In the genomic region with DNA sequence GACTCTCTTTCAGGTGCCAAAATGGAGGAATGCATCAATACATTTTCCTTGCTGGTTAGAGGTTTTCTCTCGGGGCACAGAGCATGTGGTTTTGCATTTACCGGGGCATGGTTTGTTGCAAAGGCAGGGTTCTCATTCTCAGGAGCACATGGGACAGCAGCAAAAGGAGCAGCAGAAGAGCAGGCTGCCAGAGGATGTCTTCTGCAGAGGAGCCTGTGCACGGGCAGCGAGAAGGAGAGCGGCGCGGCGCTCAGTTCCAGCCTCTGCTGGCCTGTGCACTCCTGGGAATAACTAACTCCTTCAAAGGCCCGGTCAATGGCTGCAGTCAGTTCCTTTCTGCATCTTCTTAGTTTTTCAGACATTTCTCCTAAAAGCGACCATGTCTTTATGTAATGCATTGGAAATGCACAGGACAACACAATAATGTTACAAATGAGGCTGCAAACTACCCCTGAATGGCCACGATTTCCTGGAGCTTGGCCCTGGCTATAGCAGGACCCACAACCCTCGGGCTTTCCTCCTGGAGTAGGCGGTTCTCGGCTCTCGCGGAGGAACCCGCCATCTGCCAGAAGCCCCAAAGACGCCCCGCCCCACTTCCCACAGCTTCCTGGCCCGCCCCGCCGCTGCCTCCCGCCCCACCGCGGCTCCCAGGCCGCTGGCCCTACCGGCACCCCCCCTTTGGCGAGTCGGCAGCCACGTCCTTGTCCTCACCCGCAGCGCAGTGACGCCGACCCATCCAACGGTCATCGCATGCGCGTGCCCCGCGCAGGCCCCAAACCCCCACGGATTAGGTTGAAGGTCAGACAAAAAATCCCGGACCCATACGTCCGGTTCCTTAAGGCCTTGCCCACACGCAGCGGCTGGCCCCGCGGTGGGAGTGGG, we compare ENCODE assay signal across 8 cellular contexts. TPM values are rescaled to one million over a fixed set of nuclear protein-coding genes. Genes with fewer than 3 reads are reported as not detected.
DNase-seq lines count a peak whose midpoint lies in the region; ATAC-seq, FAIRE-seq and TF ChIP-seq lines count a peak whose summit lies in the region.

A gene (minus strand): TSS at position 758 of the 882 bp plus-strand sequence. CDS start 360 bp downstream, at position 398.

- POLR2A ChIA-PET in CD4-positive, alpha-beta T cell (lab: Charles Lee) = interaction anchor here (0.6 kb wide), 1 partner anchor 546 kb away, joined by 3 read pairs; no protein-coding TSS in a partner anchor

- H3K4me1 ChIP-seq in GM23248 (ENCODE audit: insufficient read depth) (peaks cover 29% of the 10 kb centered on the region), subcutaneous abdominal adipose tissue (ENCODE audit: control insufficient read depth in 5 of 5, insufficient read depth in 5 of 5, low read length in 5 of 5) (peaks cover 12 to 40% (median 39%) of the 10 kb centered on the region in 5 donors)

- H3K27me3 ChIP-seq in CD4-positive, alpha-beta T cell (ENCODE audit: control insufficient read depth, insufficient read depth, low read length) = no peaks in the 10 kb centered on the region
- H3K27me3 ChIP-seq in GM23248 (replicated peaks; ENCODE audit: insufficient read depth) (no peaks in the 10 kb centered on the region), subcutaneous abdominal adipose tissue (ENCODE audit: control insufficient read depth in 5 of 5, insufficient read depth in 4 of 5, low read length in 5 of 5) (no peaks in the 10 kb centered on the region)

- H3K4me2 ChIP-seq in GM23248 (ENCODE audit: unreplicated experiment) = peak within 1 kb of the TSS; percentile 85

- H3K9ac ChIP-seq in GM23248 (peak within 1 kb of the TSS; percentile 89), subcutaneous abdominal adipose tissue (ENCODE audit: low read length in 5 of 5) (peak within 1 kb of the TSS; percentile 69 to 90 (median 80))

- peak within 1 kb of the TSS; percentile 66 for H3K27ac ChIP-seq in CD4-positive, alpha-beta T cell (ENCODE audit: low read depth, low read length)
- peak within 1 kb of the TSS; percentile 87 for H3K27ac ChIP-seq in GM23248
- peak within 1 kb of the TSS; percentile 98 for H3K27ac ChIP-seq in subcutaneous abdominal adipose tissue (ENCODE audit: low read depth, low read length)

- H3K4me3 ChIP-seq in GM23248 (peak within 1 kb of the TSS; percentile 68), subcutaneous abdominal adipose tissue (ENCODE audit: low read depth in 1 of 5, low read length in 5 of 5) (peak within 1 kb of the TSS; percentile 49 to 79 (median 67))

- intact Hi-C loops in CD4-positive, alpha-beta T cell (cut with DNase I, micrococcal nuclease) = loop anchor here in 1 of 2 experiments (5.0 to 10.0 kb wide), 2 partner anchors 104 to 292 kb away; a partner anchor contains a TSS

- peak within 1 kb of the TSS; percentile 90 for H3K4me3 Mint-ChIP-seq in CD4-positive, alpha-beta T cell

- peaks cover 30% of the 10 kb centered on the region for H3K36me3 Mint-ChIP-seq in CD4-positive, alpha-beta T cell (ENCODE audit: low read depth)

- peak within 1 kb of the TSS; percentile 85 for H3K27ac Mint-ChIP-seq in CD4-positive, alpha-beta T cell

- H3K27me3 Mint-ChIP-seq in CD4-positive, alpha-beta T cell = no peaks in the 10 kb centered on the region

- WGBS in GM23248 (ENCODE audit: low coverage in 1 of 2, low lambda C conversion rate in 2 of 2, missing lambda C conversion rate in 2 of 2), 2 experiments = 3 to 4% methylated on average over 37 to 48 of the region's 48 CpGs

- CTCF ChIA-PET in CD4-positive, alpha-beta T cell (lab: Charles Lee) = no interaction called here

- peaks cover 37% of the 10 kb centered on the region for H3F3A ChIP-seq in GM23248 (ENCODE audit: insufficient read depth)

- H4K20me1 ChIP-seq in GM23248 (ENCODE audit: insufficient read depth) = no peaks in the 10 kb centered on the region

- H3K9me3 ChIP-seq in CD4-positive, alpha-beta T cell (ENCODE audit: control insufficient read depth, low read length) = no peaks in the 10 kb centered on the region
- no peaks in the 10 kb centered on the region for H3K9me3 ChIP-seq in GM23248 (ENCODE audit: low read depth)
- H3K9me3 ChIP-seq in subcutaneous abdominal adipose tissue (ENCODE audit: control insufficient read depth in 5 of 5, low read length in 5 of 5) = no peaks in the 10 kb centered on the region

- in situ Hi-C loops in GM23248 (cut with MboI) (no loop called here), SK-MEL-5 (cut with HindIII; ENCODE audit: low pct_unique_long_range_greater_than_20kb, low sequenced_read_pairs) (no loop called here)

- DNase-seq in CD4-positive, alpha-beta T cell = peak; percentile 46 to 77 (median 61)
- peak; percentile 95 for DNase-seq in GM23248
- peak; percentile 84 for DNase-seq in SK-MEL-5 (ENCODE audit: low read depth, low spot score)
- DNase-seq in activated naive CD4-positive, alpha-beta T cell treated with anti-CD3 and anti-CD28 coated beads, Interleukin-2, amount 50 U/mL, for 16 hours = peak; percentile 72
- DNase-seq in glomerular visceral epithelial cell (ENCODE audit: extremely low spot score) = peak; percentile 45
- DNase-seq in occipital lobe (lab: John Stamatoyannopoulos, UW) = peak; percentile 79
- DNase-seq in D721Med (ENCODE audit: insufficient read length, low spot score) = no peak

- ATAC-seq in CD4-positive, alpha-beta T cell (ENCODE audit: poor library complexity) = peak; percentile 89

- no peak for FAIRE-seq in D721Med (lab: Jason Lieb, UNC)

- H3K36me3 ChIP-seq in GM23248 (ENCODE audit: low read depth) (peaks cover 6% of the 10 kb centered on the region), subcutaneous abdominal adipose tissue (ENCODE audit: control insufficient read depth in 5 of 5, insufficient read depth in 5 of 5, low read length in 5 of 5) (peaks cover 0 to 19% (median 11%) of the 10 kb centered on the region in 5 donors)

- H3K79me2 ChIP-seq in GM23248 (ENCODE audit: insufficient read depth) = no peaks in the 10 kb centered on the region

- peak within 1 kb of the TSS; percentile 85 for H2AFZ ChIP-seq in GM23248

- TF ChIP-seq CTCF in CD4-positive, alpha-beta T cell (IDR thresholded peaks at IDR 0.05) = no peak
- TF ChIP-seq CTCF in D721Med (IDR thresholded peaks at IDR 0.05; ENCODE audit: insufficient read depth, missing control alignments) = no peak

- peaks cover 27% of the 10 kb centered on the region for H3K4me1 Mint-ChIP-seq in CD4-positive, alpha-beta T cell (ENCODE audit: low read depth)

- H3K9me3 Mint-ChIP-seq in CD4-positive, alpha-beta T cell = no peaks in the 10 kb centered on the region

- no peaks in the 10 kb centered on the region for H3K9me2 ChIP-seq in GM23248 (ENCODE audit: insufficient read depth)

RNA-seq across cellular contexts. Expression of the gene that starts here (rescaled TPM):
- 1 to 10 TPM; 7.0 to 7.5 TPM for total RNA-seq in CD4-positive, alpha-beta T cell
- total RNA-seq in GM23248 (2014; rRNA removed; shearing (Covaris generic)) = 0.25 and 2.9 TPM in 2 replicates
- 1.5 and 1.6 TPM in 2 replicates for polyA plus RNA-seq in GM23248 (2016; fragmentation: Nextera tagmentation; extraction: Ambion mirVana)
- 1.7 and 2.1 TPM in 2 replicates for total RNA-seq in SK-MEL-5 (2014; rRNA removed; shearing (Covaris generic))
- polyA plus RNA-seq in SK-MEL-5 (2015; cell fraction: cytosol; rRNA removed) = 2.3 and 2.6 TPM in 2 replicates
- 8.1 and 16.9 TPM in 2 replicates for polyA plus RNA-seq in SK-MEL-5 (2015; cell fraction: nucleus; rRNA removed)
- total RNA-seq in occipital lobe = 3.9 TPM
